In genomic region chr16:3134338-3135119, GRCh38 we compare ENCODE assay signal across 8 cellular contexts. TPM values are rescaled to one million over a fixed set of nuclear protein-coding genes. Genes with fewer than 3 reads are reported as not detected.
A peak's percentile ranks its signal among the peaks of the same experiment; 100 is the strongest.
DNase-seq lines count a peak whose midpoint lies in the region; ATAC-seq and TF ChIP-seq lines count a peak whose summit lies in the region.

A gene with protein sequence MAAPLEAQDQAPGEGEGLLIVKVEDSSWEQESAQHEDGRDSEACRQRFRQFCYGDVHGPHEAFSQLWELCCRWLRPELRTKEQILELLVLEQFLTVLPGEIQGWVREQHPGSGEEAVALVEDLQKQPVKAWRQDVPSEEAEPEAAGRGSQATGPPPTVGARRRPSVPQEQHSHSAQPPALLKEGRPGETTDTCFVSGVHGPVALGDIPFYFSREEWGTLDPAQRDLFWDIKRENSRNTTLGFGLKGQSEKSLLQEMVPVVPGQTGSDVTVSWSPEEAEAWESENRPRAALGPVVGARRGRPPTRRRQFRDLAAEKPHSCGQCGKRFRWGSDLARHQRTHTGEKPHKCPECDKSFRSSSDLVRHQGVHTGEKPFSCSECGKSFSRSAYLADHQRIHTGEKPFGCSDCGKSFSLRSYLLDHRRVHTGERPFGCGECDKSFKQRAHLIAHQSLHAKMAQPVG (plus strand): TSS chr16:3135029. CDS start chr16:3137281, 2,252 bp downstream.

- peak within 1 kb of the TSS; percentile 97 for H3K27ac Mint-ChIP-seq in activated T-cell treated with anti-CD3 and anti-CD28 coated beads, Interleukin-2, amount 50 U/mL, for 24 hours

- no peaks in the 10 kb centered on the region for H3K27me3 ChIP-seq in muscle layer of colon (ENCODE audit: control insufficient read depth in 1 of 2, insufficient read depth in 2 of 2, low read length in 2 of 2)

- H3K4me1 ChIP-seq in muscle layer of colon (ENCODE audit: insufficient read depth, low read length), result peaks cover 17% of the 10 kb centered on the region

- ATAC-seq in GM21723 (IDR thresholded peaks at IDR 0.05; ENCODE audit: unreplicated experiment) (peak; percentile 87), esophagus mucosa (peak; percentile 95)

- H3K4me3 ChIP-seq in muscle layer of colon (ENCODE audit: low read depth in 1 of 2, low read length in 2 of 2), result peak within 1 kb of the TSS; percentile 74 to 99

- peak within 1 kb of the TSS; percentile 74 for H3K27ac ChIP-seq in muscle layer of colon (ENCODE audit: low read depth, low read length)

- H3K4me3 Mint-ChIP-seq in activated T-cell treated with anti-CD3 and anti-CD28 coated beads, Interleukin-2, amount 50 U/mL, for 24 hours, result peak within 1 kb of the TSS; percentile 99

- H3K4me1 Mint-ChIP-seq in activated T-cell treated with anti-CD3 and anti-CD28 coated beads, Interleukin-2, amount 50 U/mL, for 24 hours (ENCODE audit: low read depth), result peaks cover 31% of the 10 kb centered on the region

- no peaks in the 10 kb centered on the region for H3K9me3 Mint-ChIP-seq in activated T-cell treated with anti-CD3 and anti-CD28 coated beads, Interleukin-2, amount 50 U/mL, for 24 hours

- peak; percentile 95 for DNase-seq in DMS153 treated with DMSO at 0.1 percent for 48 hours (lab: John Stamatoyannopoulos, UW; ENCODE audit: unreplicated experiment)
- peak; percentile 86 for DNase-seq in KG1 (lab: John Stamatoyannopoulos, UW)
- DNase-seq in activated T-cell treated with anti-CD3 and anti-CD28 coated beads, Interleukin-2, amount 50 U/mL, for 24 hours, result peak; percentile 88
- DNase-seq in stimulated activated CD8-positive, alpha-beta memory T cell treated with anti-CD3 and anti-CD28 coated beads, Interleukin-7, amount 100 ng/mL, for 1 hour (ENCODE audit: low read depth in 2 of 2), result peak; percentile 77 to 86

- H3K36me3 Mint-ChIP-seq in activated T-cell treated with anti-CD3 and anti-CD28 coated beads, Interleukin-2, amount 50 U/mL, for 24 hours (ENCODE audit: low read depth), result peaks cover 57% of the 10 kb centered on the region

- H3K36me3 ChIP-seq in muscle layer of colon (ENCODE audit: insufficient read depth, low read length), result peaks cover 25% of the 10 kb centered on the region

- H3K27me3 Mint-ChIP-seq in activated T-cell treated with anti-CD3 and anti-CD28 coated beads, Interleukin-2, amount 50 U/mL, for 24 hours, result no peaks in the 10 kb centered on the region

- no peaks in the 10 kb centered on the region for H3K9me3 ChIP-seq in muscle layer of colon (ENCODE audit: low read length)

- peak within 1 kb of the TSS; percentile 97 for H3K9ac ChIP-seq in muscle layer of colon (ENCODE audit: low read length)

TF ChIP-seq in PFSK-1, 5 proteins besides CTCF, POLR2A, EP300 and RAD21:
- TF ChIP-seq POLR2AphosphoS5 (IDR thresholded peaks at IDR 0.05; ENCODE audit: low read depth, low read length), result peak; percentile 79
- TF ChIP-seq REST (IDR thresholded peaks at IDR 0.05; ENCODE audit: insufficient read depth in 1 of 2, low read depth in 2 of 2, low read length in 2 of 2), result no peak
- no peak for TF ChIP-seq FOXP2 (optimal IDR thresholded peaks at IDR 0.05; ENCODE audit: borderline replicate concordance, extremely low read depth, extremely low read length, insufficient read depth)
- TF ChIP-seq SIN3A (IDR thresholded peaks at IDR 0.05; ENCODE audit: borderline replicate concordance, insufficient read depth, low read length), result no peak
- TF ChIP-seq TAF1 (IDR thresholded peaks at IDR 0.05; ENCODE audit: borderline replicate concordance, insufficient read depth, low read length), result peak; percentile 19; the same call in 1 of the 2 replicates

RNA-seq across cellular contexts. Expression of the gene that starts here (rescaled TPM):
- polyA plus RNA-seq in PFSK-1 (2012; ENCODE audit: insufficient read length, low read depth), result 10.4 TPM
- total RNA-seq in esophagus mucosa, result 9.7 TPM

Comparison
In these comparisons a context has a peak if more than half of its experiments do, and no peak if none do; other contexts are left out.
1. Peak in every context shown above with its lines: DNase-seq, ATAC-seq, H3K4me3 ChIP-seq and H3K27ac ChIP-seq.